Comparison of ENCODE assay signal across 2 cellular contexts in the genomic region with DNA sequence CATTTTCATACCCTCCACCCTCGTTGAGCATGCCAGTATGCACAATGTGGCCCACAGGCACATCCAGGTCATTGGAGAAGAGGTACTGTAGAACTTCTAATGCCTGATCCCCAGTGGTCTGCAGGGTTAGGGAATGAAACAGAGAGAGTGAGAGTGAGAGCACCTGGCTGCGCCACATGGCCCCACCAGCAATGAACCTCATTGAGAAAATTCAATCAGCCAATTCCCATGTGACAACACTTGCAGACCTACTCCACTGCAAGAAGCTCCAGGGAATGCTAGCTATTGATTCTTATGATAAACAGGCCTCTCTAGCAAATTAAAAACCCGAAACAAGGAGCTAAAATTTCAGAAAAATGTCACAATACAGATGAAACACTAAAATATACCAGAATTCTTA. TPM values are rescaled to one million over a fixed set of nuclear protein-coding genes. Genes with fewer than 3 reads are reported as not detected.
"Had no signal": no experiment of that assay in that cellular context is flagged by ENCODE, and none has a peak within 500 bp of the region (broad histone marks: within the 10 kb centered on the region; RNA-seq: fewer than 3 reads in every experiment).

No MANE protein-coding gene starts in this region.

RNA-seq across cellular contexts. Expression of gene NPIPB15, which starts 38.6 kb away (rescaled TPM):
- total RNA-seq: HT-29, HT1080 had no signal
